ENCODE assay signal across 24 cellular contexts in genomic region chr19:2516727-2517126, GRCh38. TPM values are rescaled to one million over a fixed set of nuclear protein-coding genes. Genes with fewer than 3 reads are reported as not detected.
"Had no signal": no experiment of that assay in that cellular context is flagged by ENCODE, and none has a peak within 500 bp of the region (broad histone marks: within the 10 kb centered on the region; RNA-seq: fewer than 3 reads in every experiment).

No MANE protein-coding gene starts in this region.

- H3K27ac Mint-ChIP-seq: endodermal cell; naive thymus-derived CD4-positive, alpha-beta T cell had no signal

- DNase-seq: colonic mucosa; dermis blood vessel endothelial cell; effector CD4-positive, alpha-beta T cell; endodermal cell; erythroblast; foreskin keratinocyte; kidney; left cardiac atrium; left ventricle myocardium superior; mesendoderm; naive thymus-derived CD4-positive, alpha-beta T cell; nucleus accumbens; ovary; sigmoid colon; small intestine; stimulated activated CD4-positive, alpha-beta T cell treated with anti-CD3 and anti-CD28 coated beads, Interleukin-12 subunit alpha, Interleukin-12 subunit beta, amount 100 ng/mL, for 4 hours; stimulated activated naive CD4-positive, alpha-beta T cell; tibial artery; upper lobe of right lung had no signal

- H3K4me3 ChIP-seq: colonic mucosa, lung, ovary, right atrium auricular region, sigmoid colon, suprapubic skin, tibial artery, upper lobe of right lung, vagina had no signal

- H3K4me3 Mint-ChIP-seq: endodermal cell; naive thymus-derived CD4-positive, alpha-beta T cell had no signal

- ATAC-seq: foreskin keratinocyte; left cardiac atrium; left ventricle myocardium superior; naive thymus-derived CD4-positive, alpha-beta T cell; upper lobe of right lung had no signal

- H3K27ac ChIP-seq: colonic mucosa, foreskin keratinocyte, ovary, right atrium auricular region, sigmoid colon, suprapubic skin, tibial artery, upper lobe of right lung, vagina had no signal

- H3K27me3 ChIP-seq: colonic mucosa, ovary, right atrium auricular region, sigmoid colon, upper lobe of right lung, vagina had no signal

- H3K4me1 ChIP-seq: colonic mucosa, foreskin keratinocyte, sigmoid colon, tibial artery, upper lobe of right lung, vagina had no signal

- H3K9me3 Mint-ChIP-seq: endodermal cell had no signal

- H3K27me3 Mint-ChIP-seq: naive thymus-derived CD4-positive, alpha-beta T cell had no signal

- H3K9me3 ChIP-seq: colonic mucosa, ovary, right atrium auricular region, sigmoid colon, suprapubic skin, tibial artery, upper lobe of right lung, vagina had no signal

- H3K36me3 ChIP-seq: colonic mucosa, ovary, right atrium auricular region, sigmoid colon, suprapubic skin, tibial artery, upper lobe of right lung, vagina had no signal

RNA-seq across cellular contexts. Expression of gene GADD45B, which starts 40.8 kb away (rescaled TPM):
- polyA plus RNA-seq: neural cell had no signal
